Comparison of ENCODE assay signal across 8 cellular contexts in genomic region chr6:75526502-75527127, GRCh38. TPM values are rescaled to one million over a fixed set of nuclear protein-coding genes. Genes with fewer than 3 reads are reported as not detected.
A peak's percentile ranks its signal among the peaks of the same experiment; 100 is the strongest.
DNase-seq lines count a peak whose midpoint lies in the region; ATAC-seq, FAIRE-seq and TF ChIP-seq lines count a peak whose summit lies in the region.

No MANE protein-coding gene starts in this region.

- peak; percentile 45 for DNase-seq in NCI-H510A treated with DMSO at 0.1 percent for 48 hours (lab: John Stamatoyannopoulos, UW)
- DNase-seq in NCI-H510A (lab: John Stamatoyannopoulos, UW) = no peak
- DNase-seq in NCI-H1930 (lab: John Stamatoyannopoulos, UW) = peak; percentile 17 to 26
- peak; percentile 72 for DNase-seq in MCF 10A (ENCODE audit: unreplicated experiment)
- DNase-seq in iris pigment epithelial cell (ENCODE audit: low read depth) = peak; percentile 75
- peak; percentile 15 to 38 for DNase-seq in stimulated activated CD4-positive, alpha-beta T cell treated with anti-CD3 and anti-CD28 coated beads, Interleukin-1b, Interleukin-23, amount 100 ng/mL, for 4 hours (ENCODE audit: low read depth in 2 of 2)

- peaks cover 12% of the 10 kb centered on the region for H3K4me1 Mint-ChIP-seq in MCF 10A (ENCODE audit: insufficient read depth, unreplicated experiment)

- peak; percentile 89 for ATAC-seq in HG02798 (IDR thresholded peaks at IDR 0.05; ENCODE audit: poor library complexity, unreplicated experiment)

- H3K36me3 Mint-ChIP-seq in MCF 10A (ENCODE audit: insufficient read depth, unreplicated experiment) = no peaks in the 10 kb centered on the region

- peak; percentile 92 for FAIRE-seq in TTC549 (lab: Jason Lieb, UNC)

- BruUV-seq in MCF 10A (replicated peaks; lab: Mats Ljungman, UMichigan) = no TSS peak

- no peak overlapping the region for H3K4me3 Mint-ChIP-seq in MCF 10A (ENCODE audit: unreplicated experiment)

- no peaks in the 10 kb centered on the region for H3K27me3 Mint-ChIP-seq in MCF 10A (ENCODE audit: insufficient read depth, unreplicated experiment)

- TF ChIP-seq CTCF in MCF 10A (IDR thresholded peaks at IDR 0.05; ENCODE audit: unreplicated experiment) = peak; percentile 76

- H3K27ac Mint-ChIP-seq in MCF 10A (ENCODE audit: low read depth, unreplicated experiment) = no peak overlapping the region

- no peaks in the 10 kb centered on the region for H3K9me3 Mint-ChIP-seq in MCF 10A (ENCODE audit: unreplicated experiment)

- CTCF ChIA-PET in MCF 10A (lab: Yijun Ruan, JAX) = interaction anchor here (0.6 to 3.9 kb wide), 38 partner anchors 10 to 1796 kb away, joined by 3 to 39 read pairs (median 3); partner anchors contain the start of gene COX7A2

- POLR2A ChIA-PET in MCF 10A (lab: Yijun Ruan, JAX) = interaction anchor here (0.9 to 3.2 kb wide), 5 partner anchors 159 to 558 kb away, joined by 3 to 18 read pairs (median 5); partner anchors contain the start of gene TMEM30A

- intact Hi-C loops in MCF 10A (cut with micrococcal nuclease) = loop anchor here (1.0 kb wide), 3 partner anchors 158 to 260 kb away; no protein-coding TSS in a partner anchor

RNA-seq across cellular contexts. Expression of gene FILIP1, which starts 33.0 kb away (rescaled TPM):
- total RNA-seq in MCF 10A (2022) = 0.14 and 0.32 TPM in 2 replicates
